Comparison of ENCODE assay signal across 14 cellular contexts in genomic region chr12:45331552-45331951, GRCh38.
"Had no signal": no experiment of that assay in that cellular context is flagged by ENCODE, and none has a peak within 500 bp of the region (broad histone marks: within the 10 kb centered on the region; RNA-seq: fewer than 3 reads in every experiment).

No MANE protein-coding gene starts in this region.

- ATAC-seq: body of pancreas; effector memory CD8-positive, alpha-beta T cell; left cardiac atrium had no signal

- DNase-seq: activated CD4-positive, alpha-beta T cell treated with anti-CD3 and anti-CD28 coated beads, Interleukin-2, amount 50 U/mL, for 1 hour; activated CD4-positive, CD25-positive, alpha-beta regulatory T cell; activated naive CD4-positive, alpha-beta T cell treated with anti-CD3 and anti-CD28 coated beads, Interleukin-2, amount 50 U/mL, for 16 hours; activated T-cell treated with anti-CD3 and anti-CD28 coated beads, Interleukin-2, amount 50 U/mL, for 1 hour; amniotic stem cell; body of pancreas; effector memory CD8-positive, alpha-beta T cell; hippocampal formation; left cardiac atrium; midbrain; naive B cell; stimulated activated CD4-positive, alpha-beta T cell treated with anti-CD3 and anti-CD28 coated beads, Interleukin-15, amount 100 ng/mL, for 24 hours; stimulated activated CD4-positive, alpha-beta T cell treated with anti-CD3 and anti-CD28 coated beads, Interleukin-4, amount 100 ng/mL, for 24 hours; upper lobe of left lung had no signal
